In the genomic region with DNA sequence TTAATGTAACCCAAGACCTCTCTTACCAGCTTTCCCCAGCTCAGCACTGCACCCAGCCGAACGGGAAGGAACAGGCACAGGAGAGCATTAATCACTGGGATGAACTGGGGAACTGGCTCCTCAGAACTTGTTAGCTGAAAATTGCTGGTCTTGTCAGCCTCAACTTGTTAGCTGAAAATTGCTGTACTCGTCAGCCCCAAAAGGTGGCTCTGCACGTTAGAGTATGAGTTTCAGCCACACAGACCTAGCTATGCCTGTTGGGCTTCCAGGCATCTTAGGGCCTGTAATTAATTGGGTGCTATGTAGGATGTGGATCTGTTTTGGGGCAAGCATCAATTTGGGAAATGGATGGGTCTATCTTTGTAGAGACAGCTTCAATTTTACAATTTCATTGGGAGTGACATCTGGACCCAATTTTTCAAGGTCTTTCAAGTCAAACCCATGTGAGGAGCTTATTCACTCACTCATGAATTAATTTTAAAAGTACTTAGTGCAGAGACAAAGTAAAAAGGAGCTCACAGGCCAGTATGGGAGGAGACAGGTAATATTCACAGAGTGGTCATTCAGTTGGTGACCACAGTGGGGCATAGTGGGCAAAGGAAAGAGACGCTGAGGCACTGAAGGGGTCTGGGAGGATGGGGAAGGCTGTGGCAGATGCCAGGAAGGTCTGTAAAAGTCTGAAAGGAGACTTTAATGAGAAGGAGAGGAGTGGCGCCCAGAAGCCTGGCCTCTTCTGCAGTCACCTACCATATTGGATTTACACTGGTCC, we compare ENCODE assay signal across 12 cellular contexts.
DNase-seq lines count a peak whose midpoint lies in the region; ATAC-seq and TF ChIP-seq lines count a peak whose summit lies in the region.
"Had no signal": no experiment of that assay in that cellular context is flagged by ENCODE, and none has a peak within 500 bp of the region (broad histone marks: within the 10 kb centered on the region; RNA-seq: fewer than 3 reads in every experiment).

No MANE protein-coding gene starts in this region.

- no peak for TF ChIP-seq EP300 in Ishikawa (IDR thresholded peaks at IDR 0.05; ENCODE audit: borderline replicate concordance)

- H3K27me3 Mint-ChIP-seq in mesothelial cell of epicardium (ENCODE audit: low read depth), result no peaks in the 10 kb centered on the region
- H3K27me3 Mint-ChIP-seq: activated naive CD8-positive, alpha-beta T cell had no signal

- H3K9me3 Mint-ChIP-seq in mesothelial cell of epicardium, result peaks cover 5% of the 10 kb centered on the region
- H3K9me3 Mint-ChIP-seq: CD4-positive, CD25-positive, alpha-beta regulatory T cell had no signal

- H3K27ac Mint-ChIP-seq in mesothelial cell of epicardium, result peak overlapping the region; percentile 91
- H3K27ac Mint-ChIP-seq: activated naive CD8-positive, alpha-beta T cell had no signal

- no peak overlapping the region for H3K4me3 Mint-ChIP-seq in mesothelial cell of epicardium
- H3K4me3 Mint-ChIP-seq: activated naive CD8-positive, alpha-beta T cell had no signal

- ATAC-seq in HG02610 (IDR thresholded peaks at IDR 0.05; ENCODE audit: unreplicated experiment) (no peak), HG03139 (IDR thresholded peaks at IDR 0.05; ENCODE audit: unreplicated experiment) (no peak)

- no peaks in the 10 kb centered on the region for H3K36me3 Mint-ChIP-seq in mesothelial cell of epicardium
- H3K36me3 Mint-ChIP-seq: activated naive CD8-positive, alpha-beta T cell; CD4-positive, CD25-positive, alpha-beta regulatory T cell had no signal

- TF ChIP-seq CTCF in AG09309 (IDR thresholded peaks at IDR 0.05; ENCODE audit: control insufficient read depth, insufficient read depth, low read depth, low read length, missing control alignments) (peak; percentile 10), choroid plexus epithelial cell (conservative IDR thresholded peaks at IDR 0.05; ENCODE audit: low read depth, low read length) (peak; percentile 68), mesothelial cell of epicardium (IDR thresholded peaks at IDR 0.05; ENCODE audit: unreplicated experiment) (no peak)

- H3K4me3 ChIP-seq in AG09309 (ENCODE audit: control insufficient read depth, low read depth, low read length) (no peak overlapping the region), choroid plexus epithelial cell (ENCODE audit: low read depth, low read length) (no peak overlapping the region)

- DNase-seq in AG09309 (ENCODE audit: low read depth) (no peak), choroid plexus epithelial cell (ENCODE audit: low read depth) (peak; percentile 40), mesothelial cell of epicardium (ENCODE audit: low spot score in 2 of 2, unreplicated experiment in 2 of 2) (no peak), T1000 (lab: John Stamatoyannopoulos, UW) (no peak), SHP77 treated with DMSO at 0.1 percent for 48 hours (lab: John Stamatoyannopoulos, UW) (no peak)
- DNase-seq: CD4-positive, CD25-positive, alpha-beta regulatory T cell; effector CD4-positive, alpha-beta T cell; NCI-H2029 treated with DMSO at 0.1 percent for 48 hours had no signal

- peaks cover 41% of the 10 kb centered on the region for H3K4me1 Mint-ChIP-seq in mesothelial cell of epicardium

- TF ChIP-seq RAD21 in Ishikawa (IDR thresholded peaks at IDR 0.05; ENCODE audit: low read depth), result peak; percentile 68

TF ChIP-seq in Ishikawa, 13 proteins besides CTCF, POLR2A, EP300 and RAD21:
- TF ChIP-seq CREB1 (IDR thresholded peaks at IDR 0.05; ENCODE audit: low read depth) (no peak), FOXM1 (IDR thresholded peaks at IDR 0.05; ENCODE audit: borderline replicate concordance, low read depth) (no peak), TEAD4 (IDR thresholded peaks at IDR 0.05) (no peak), TAF1 (IDR thresholded peaks at IDR 0.05; ENCODE audit: low read depth) (no peak), CEBPB (IDR thresholded peaks at IDR 0.05) (no peak), TCF12 (IDR thresholded peaks at IDR 0.05; ENCODE audit: low read depth) (no peak), ZBTB7A (IDR thresholded peaks at IDR 0.05; ENCODE audit: low read depth) (no peak), YY1 (IDR thresholded peaks at IDR 0.05; ENCODE audit: low read depth) (no peak), EGR1 (IDR thresholded peaks at IDR 0.05) (no peak)
- TF ChIP-seq, protein P1, sequence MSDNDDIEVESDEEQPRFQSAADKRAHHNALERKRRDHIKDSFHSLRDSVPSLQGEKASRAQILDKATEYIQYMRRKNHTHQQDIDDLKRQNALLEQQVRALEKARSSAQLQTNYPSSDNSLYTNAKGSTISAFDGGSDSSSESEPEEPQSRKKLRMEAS (IDR thresholded peaks at IDR 0.05), result no peak
- TF ChIP-seq, protein P2, sequence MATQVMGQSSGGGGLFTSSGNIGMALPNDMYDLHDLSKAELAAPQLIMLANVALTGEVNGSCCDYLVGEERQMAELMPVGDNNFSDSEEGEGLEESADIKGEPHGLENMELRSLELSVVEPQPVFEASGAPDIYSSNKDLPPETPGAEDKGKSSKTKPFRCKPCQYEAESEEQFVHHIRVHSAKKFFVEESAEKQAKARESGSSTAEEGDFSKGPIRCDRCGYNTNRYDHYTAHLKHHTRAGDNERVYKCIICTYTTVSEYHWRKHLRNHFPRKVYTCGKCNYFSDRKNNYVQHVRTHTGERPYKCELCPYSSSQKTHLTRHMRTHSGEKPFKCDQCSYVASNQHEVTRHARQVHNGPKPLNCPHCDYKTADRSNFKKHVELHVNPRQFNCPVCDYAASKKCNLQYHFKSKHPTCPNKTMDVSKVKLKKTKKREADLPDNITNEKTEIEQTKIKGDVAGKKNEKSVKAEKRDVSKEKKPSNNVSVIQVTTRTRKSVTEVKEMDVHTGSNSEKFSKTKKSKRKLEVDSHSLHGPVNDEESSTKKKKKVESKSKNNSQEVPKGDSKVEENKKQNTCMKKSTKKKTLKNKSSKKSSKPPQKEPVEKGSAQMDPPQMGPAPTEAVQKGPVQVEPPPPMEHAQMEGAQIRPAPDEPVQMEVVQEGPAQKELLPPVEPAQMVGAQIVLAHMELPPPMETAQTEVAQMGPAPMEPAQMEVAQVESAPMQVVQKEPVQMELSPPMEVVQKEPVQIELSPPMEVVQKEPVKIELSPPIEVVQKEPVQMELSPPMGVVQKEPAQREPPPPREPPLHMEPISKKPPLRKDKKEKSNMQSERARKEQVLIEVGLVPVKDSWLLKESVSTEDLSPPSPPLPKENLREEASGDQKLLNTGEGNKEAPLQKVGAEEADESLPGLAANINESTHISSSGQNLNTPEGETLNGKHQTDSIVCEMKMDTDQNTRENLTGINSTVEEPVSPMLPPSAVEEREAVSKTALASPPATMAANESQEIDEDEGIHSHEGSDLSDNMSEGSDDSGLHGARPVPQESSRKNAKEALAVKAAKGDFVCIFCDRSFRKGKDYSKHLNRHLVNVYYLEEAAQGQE (IDR thresholded peaks at IDR 0.05; ENCODE audit: low read depth), result no peak
- TF ChIP-seq, protein P3, sequence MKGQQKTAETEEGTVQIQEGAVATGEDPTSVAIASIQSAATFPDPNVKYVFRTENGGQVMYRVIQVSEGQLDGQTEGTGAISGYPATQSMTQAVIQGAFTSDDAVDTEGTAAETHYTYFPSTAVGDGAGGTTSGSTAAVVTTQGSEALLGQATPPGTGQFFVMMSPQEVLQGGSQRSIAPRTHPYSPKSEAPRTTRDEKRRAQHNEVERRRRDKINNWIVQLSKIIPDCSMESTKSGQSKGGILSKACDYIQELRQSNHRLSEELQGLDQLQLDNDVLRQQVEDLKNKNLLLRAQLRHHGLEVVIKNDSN (IDR thresholded peaks at IDR 0.05), result no peak
TF ChIP-seq in Ishikawa: peak in this region for 0.
